9 cellular contexts compared by ENCODE assay signal in genomic region chr19:41940443-41941409, GRCh38. TPM values are rescaled to one million over a fixed set of nuclear protein-coding genes. Genes with fewer than 3 reads are reported as not detected.
DNase-seq lines count a peak whose midpoint lies in the region; ATAC-seq, FAIRE-seq and TF ChIP-seq lines count a peak whose summit lies in the region.
"Had no signal": no experiment of that assay in that cellular context is flagged by ENCODE, and none has a peak within 500 bp of the region (broad histone marks: within the 10 kb centered on the region; RNA-seq: fewer than 3 reads in every experiment).

No MANE protein-coding gene starts in this region.

- BruUV-seq in K562 (replicated peaks; lab: Mats Ljungman, UMichigan): no TSS peak

- peak overlapping the region; percentile 61 for H3K4me3 ChIP-seq in AG09309 (ENCODE audit: control insufficient read depth, low read depth, low read length)
- H3K4me3 ChIP-seq in HFF-Myc (replicated peaks; ENCODE audit: low read depth, low read length): peak overlapping the region; percentile 41
- H3K4me3 ChIP-seq in K562: peak overlapping the region; percentile 58
- H3K4me3 ChIP-seq in mucosa of stomach (ENCODE audit: low read length): no peak overlapping the region

- WGBS in K562 (ENCODE audit: insufficient coverage, low coverage, missing lambda C conversion rate): 46% methylated on average over 26 of the region's 72 CpGs

- no peaks in the 10 kb centered on the region for H3K9me1 ChIP-seq in K562 (ENCODE audit: control insufficient read depth, insufficient read depth, low read length)

- no peak for TF ChIP-seq CTCF in AG09309 (IDR thresholded peaks at IDR 0.05; ENCODE audit: control insufficient read depth, insufficient read depth, low read depth, low read length, missing control alignments)
- TF ChIP-seq CTCF in HFF-Myc (IDR thresholded peaks at IDR 0.05; ENCODE audit: low read depth, low read length, missing control alignments): no peak
- no peak for TF ChIP-seq CTCF in K562 (IDR thresholded peaks at IDR 0.05 in 2 of 3, conservative IDR thresholded peaks at IDR 0.05 in 1 of 3; ENCODE audit: insufficient read depth in 2 of 3, low read depth in 1 of 3, low read length in 3 of 3)

- H4K20me1 ChIP-seq in K562 (replicated peaks; ENCODE audit: control insufficient read depth, insufficient read depth, low read length): 0 out of 2 replicates have a peak, but pooled peaks cover 3% of the 10 kb centered on the region

- POLR2A ChIA-PET in K562 (lab: Yijun Ruan, JAX): interaction anchor here (0.6 kb wide), 3 partner anchors 23 to 91 kb away, joined by 3 to 4 read pairs (median 3); partner anchors contain the start of gene RPS19

- TF ChIP-seq EP300 in K562 (IDR thresholded peaks at IDR 0.05; ENCODE audit: low read length): no peak

- intact Hi-C loops in K562 (cut with micrococcal nuclease): no loop called here

- CTCF ChIA-PET in K562 (lab: Yijun Ruan, JAX; ENCODE audit: low intra/inter-chr PET ratio): interaction anchor here (0.6 kb wide), 1 partner anchor 13 kb away, joined by 4 read pairs; no protein-coding TSS in a partner anchor

- DNase-seq in AG09309 (ENCODE audit: low read depth): no peak
- DNase-seq in HFF-Myc (ENCODE audit: extremely low read depth, low read depth): no peak
- peak in 3 of 4 experiments; percentile 35 to 49 (median 36) for DNase-seq in K562 (ENCODE audit: extremely low read depth in 1 of 4, low spot score in 3 of 4)
- DNase-seq in HuH-7.5 (ENCODE audit: low spot score): no peak
- no peak for DNase-seq in midbrain (lab: John Stamatoyannopoulos, UW)
- no peak for DNase-seq in NCI-H446 (lab: John Stamatoyannopoulos, UW)

- H3K4me2 ChIP-seq in K562 (ENCODE audit: insufficient read depth, low read length): peak overlapping the region; percentile 72

- no peaks in the 10 kb centered on the region for H3K9me3 ChIP-seq in K562 (replicated peaks; ENCODE audit: control insufficient read depth, insufficient read depth, low read depth, low read length)
- H3K9me3 ChIP-seq in mucosa of stomach (ENCODE audit: control insufficient read depth, low read length): no peaks in the 10 kb centered on the region

- no peaks in the 10 kb centered on the region for H3K79me2 ChIP-seq in K562 (ENCODE audit: control insufficient read depth, insufficient read depth, low read length)

- H3K9ac ChIP-seq in K562 (ENCODE audit: insufficient read depth in 1 of 2, low read depth in 2 of 2, low read length in 2 of 2) (peak overlapping the region; percentile 54 to 87; a peak in 2 of 4 replicates), mucosa of stomach (ENCODE audit: low read length) (peak overlapping the region; percentile 70)

- no peak for TF ChIP-seq RAD21 in K562 (CRISPR knock-in tag; conservative IDR thresholded peaks at IDR 0.05 in 1 of 2, IDR thresholded peaks at IDR 0.05 in 1 of 2)

- H3K36me3 ChIP-seq in K562 (ENCODE audit: control insufficient read depth, insufficient read depth, low read length): no peaks in the 10 kb centered on the region
- H3K36me3 ChIP-seq in mucosa of stomach (ENCODE audit: control insufficient read depth, insufficient read depth, low read length): no peaks in the 10 kb centered on the region

- FAIRE-seq in K562 (lab: Jason Lieb, UNC): no peak

- ATAC-seq in K562 (peak; percentile 10), HG03439 (IDR thresholded peaks at IDR 0.05; ENCODE audit: unreplicated experiment) (no peak)

- in situ Hi-C loops in K562 (cut with MboI): no loop called here

- H3K27me3 ChIP-seq in K562 (ENCODE audit: control insufficient read depth in 2 of 2, insufficient read depth in 2 of 2, low read length in 2 of 2): no peaks in the 10 kb centered on the region
- peaks cover 38% of the 10 kb centered on the region for H3K27me3 ChIP-seq in mucosa of stomach (ENCODE audit: control insufficient read depth, insufficient read depth, low read length)

- H2AFZ ChIP-seq in K562 (ENCODE audit: low read depth, low read length): peak overlapping the region; percentile 89

- H3K27ac ChIP-seq in K562 (ENCODE audit: extremely low read depth, low read depth, low read length): peak overlapping the region; percentile 70; the same call in 2 of the 3 replicates
- H3K27ac ChIP-seq: epithelial cell of prostate had no signal

- H3K4me1 ChIP-seq in K562 (replicated peaks in 1 of 2; ENCODE audit: control insufficient read depth in 2 of 2, insufficient read depth in 2 of 2, low read length in 2 of 2) (peaks cover 7 to 42% of the 10 kb centered on the region in 2 experiments; a peak in 3 of 5 replicates), mucosa of stomach (ENCODE audit: control insufficient read depth, insufficient read depth, low read length) (peaks cover 7% of the 10 kb centered on the region)

- no peak for TF ChIP-seq POLR2A in K562 (conservative IDR thresholded peaks at IDR 0.05)

RNA-seq across cellular contexts. Expression of gene ERFL, which starts 12.5 kb away (rescaled TPM):
- 0.63 and 1.7 TPM in 2 replicates for total RNA-seq in K562 (2011; cell fraction: chromatin; rRNA removed; ENCODE audit: low replicate concordance)
- 0.79 and 1.3 TPM in 2 replicates for total RNA-seq in K562 (2011; cell fraction: nucleolus; rRNA removed)
- 0.73 and 1.1 TPM in 2 replicates for total RNA-seq in K562 (2011; cell fraction: nucleoplasm; rRNA removed)
- total RNA-seq in K562 (2014; rRNA removed) (0.16 and 0.32 TPM in 2 replicates), K562 (2014; rRNA removed; fragmentation: Illumina TruSeq; extraction: Trizol) (0.10 TPM in 1 of 2 replicates, not detected in the other), K562 (2015; rRNA removed; fragmentation: Illumina TruSeq; extraction: Trizol) (0.11 TPM in 1 of 2 replicates, not detected in the other), K562 (2021) (0.67 and 0.75 TPM in 2 replicates)
- polyA plus RNA-seq in K562 (2011; rRNA removed) (0.07 and 0.32 TPM in 2 replicates), K562 (2014; fragmentation: Illumina TruSeq; extraction: Trizol) (0.31 and 0.50 TPM in 2 replicates), K562 (2014; fragmentation: Nextera tagmentation; extraction: Ambion mirVana) (not detected), K562 (2014; rRNA removed) (0.31 and 0.33 TPM in 2 replicates)
- polyA plus RNA-seq in K562 (2011; cell fraction: cytosol; rRNA removed): 0.22 and 0.25 TPM in 2 replicates
- polyA plus RNA-seq in K562 (2011; cell fraction: nucleus; rRNA removed): 2.9 and 3.3 TPM in 2 replicates
- polyA plus RNA-seq in K562 (2012): 0.76 and 0.94 TPM in 2 replicates
- polyA minus RNA-seq in K562 (2011; rRNA and poly(A)+ RNA removed): not detected in 2 replicates
- polyA minus RNA-seq in K562 (2011; cell fraction: cytosol; rRNA and poly(A)+ RNA removed): not detected in 2 replicates
- polyA minus RNA-seq in K562 (2011; cell fraction: nucleus; rRNA and poly(A)+ RNA removed): 0.40 and 0.67 TPM in 2 replicates

RNA-seq across cellular contexts. Expression of gene RABAC1, which starts 18.4 kb away (rescaled TPM):
- 19.9 and 51.2 TPM in 2 replicates for total RNA-seq in K562 (2011; cell fraction: chromatin; rRNA removed; ENCODE audit: low replicate concordance)
- 69.7 and 71.9 TPM in 2 replicates for total RNA-seq in K562 (2011; cell fraction: nucleolus; rRNA removed)
- 51.7 and 54.7 TPM in 2 replicates for total RNA-seq in K562 (2011; cell fraction: nucleoplasm; rRNA removed)
- total RNA-seq in K562 (2014; rRNA removed): 24.5 and 32.7 TPM in 2 replicates
- total RNA-seq in K562 (2014; rRNA removed; fragmentation: Illumina TruSeq; extraction: Trizol): 2.5 and 4.6 TPM in 2 replicates
- total RNA-seq in K562 (2015; rRNA removed; fragmentation: Illumina TruSeq; extraction: Trizol): 7.1 and 7.2 TPM in 2 replicates
- 23.2 and 24.0 TPM in 2 replicates for total RNA-seq in K562 (2021)
- polyA plus RNA-seq in K562 (2011; rRNA removed): 17.7 and 36.3 TPM in 2 replicates
- polyA plus RNA-seq in K562 (2011; cell fraction: cytosol; rRNA removed): 84.6 and 116 TPM in 2 replicates
- 38.9 and 57.8 TPM in 2 replicates for polyA plus RNA-seq in K562 (2011; cell fraction: nucleus; rRNA removed)
- polyA plus RNA-seq in K562 (2012): 22.9 and 60.5 TPM in 2 replicates
- 2.4 and 7.8 TPM in 2 replicates for polyA plus RNA-seq in K562 (2014; fragmentation: Illumina TruSeq; extraction: Trizol)
- 1 to 10 TPM; 5.2 to 9.3 TPM for polyA plus RNA-seq in K562 (2014; fragmentation: Nextera tagmentation; extraction: Ambion mirVana)
- polyA plus RNA-seq in K562 (2014; rRNA removed): 28.1 and 44.0 TPM in 2 replicates
- 8.2 and 10.6 TPM in 2 replicates for polyA minus RNA-seq in K562 (2011; rRNA and poly(A)+ RNA removed)
- 7.3 and 10.4 TPM in 2 replicates for polyA minus RNA-seq in K562 (2011; cell fraction: cytosol; rRNA and poly(A)+ RNA removed)
- polyA minus RNA-seq in K562 (2011; cell fraction: nucleus; rRNA and poly(A)+ RNA removed): 12.3 and 23.0 TPM in 2 replicates

RNA-seq across cellular contexts. Expression of gene ATP1A3, which starts 53.3 kb away (rescaled TPM):
- total RNA-seq in K562 (2011; cell fraction: chromatin; rRNA removed; ENCODE audit: low replicate concordance): 0.35 and 2.3 TPM in 2 replicates
- total RNA-seq in K562 (2011; cell fraction: nucleolus; rRNA removed): 0.50 and 0.53 TPM in 2 replicates
- 0.37 TPM in 1 of 2 replicates, not detected in the other for total RNA-seq in K562 (2011; cell fraction: nucleoplasm; rRNA removed)
- total RNA-seq in K562 (2014; rRNA removed) (0.27 TPM in 1 of 2 replicates, not detected in the other), K562 (2014; rRNA removed; fragmentation: Illumina TruSeq; extraction: Trizol) (0.03 and 0.04 TPM in 2 replicates), K562 (2015; rRNA removed; fragmentation: Illumina TruSeq; extraction: Trizol) (0.15 TPM in 1 of 2 replicates, not detected in the other), K562 (2021) (0.56 and 1.0 TPM in 2 replicates)
- polyA plus RNA-seq in K562 (2011; rRNA removed) (0.01 and 0.03 TPM in 2 replicates), K562 (2014; fragmentation: Illumina TruSeq; extraction: Trizol) (0.30 and 0.60 TPM in 2 replicates), K562 (2014; fragmentation: Nextera tagmentation; extraction: Ambion mirVana) (not detected), K562 (2014; rRNA removed) (0.07 and 0.11 TPM in 2 replicates)
- polyA plus RNA-seq in K562 (2011; cell fraction: cytosol; rRNA removed): 0.03 TPM in 1 of 2 replicates, not detected in the other
- 0.13 TPM in 1 of 2 replicates, not detected in the other for polyA plus RNA-seq in K562 (2011; cell fraction: nucleus; rRNA removed)
- polyA plus RNA-seq in K562 (2012): 0.62 and 1.7 TPM in 2 replicates
- polyA minus RNA-seq in K562 (2011; rRNA and poly(A)+ RNA removed): 0.06 and 0.11 TPM in 2 replicates
- polyA minus RNA-seq in K562 (2011; cell fraction: cytosol; rRNA and poly(A)+ RNA removed): 0.19 TPM in 1 of 2 replicates, not detected in the other
- polyA minus RNA-seq in K562 (2011; cell fraction: nucleus; rRNA and poly(A)+ RNA removed): 0.40 TPM in 1 of 2 replicates, not detected in the other

RNA-seq across cellular contexts. Expression of gene ARHGEF1, which starts 57.7 kb away (rescaled TPM):
- 190 and 355 TPM in 2 replicates for total RNA-seq in K562 (2011; cell fraction: chromatin; rRNA removed; ENCODE audit: low replicate concordance)
- 134 and 150 TPM in 2 replicates for total RNA-seq in K562 (2011; cell fraction: nucleolus; rRNA removed)
- total RNA-seq in K562 (2011; cell fraction: nucleoplasm; rRNA removed): 174 and 273 TPM in 2 replicates
- total RNA-seq in K562 (2014; rRNA removed): 56.7 and 79.1 TPM in 2 replicates
- total RNA-seq in K562 (2014; rRNA removed; fragmentation: Illumina TruSeq; extraction: Trizol): 8.3 and 11.2 TPM in 2 replicates
- total RNA-seq in K562 (2015; rRNA removed; fragmentation: Illumina TruSeq; extraction: Trizol): 27.1 and 27.5 TPM in 2 replicates
- total RNA-seq in K562 (2021): 126 and 149 TPM in 2 replicates
- polyA plus RNA-seq in K562 (2011; rRNA removed): 29.8 and 50.5 TPM in 2 replicates
- polyA plus RNA-seq in K562 (2011; cell fraction: cytosol; rRNA removed): 56.0 and 95.1 TPM in 2 replicates
- 165 and 197 TPM in 2 replicates for polyA plus RNA-seq in K562 (2011; cell fraction: nucleus; rRNA removed)
- 74.3 and 126 TPM in 2 replicates for polyA plus RNA-seq in K562 (2012)
- 39.8 and 71.1 TPM in 2 replicates for polyA plus RNA-seq in K562 (2014; fragmentation: Illumina TruSeq; extraction: Trizol)
- 1 to 10 TPM; 1.9 to 4.4 TPM for polyA plus RNA-seq in K562 (2014; fragmentation: Nextera tagmentation; extraction: Ambion mirVana)
- polyA plus RNA-seq in K562 (2014; rRNA removed): 86.0 and 112 TPM in 2 replicates
- polyA minus RNA-seq in K562 (2011; rRNA and poly(A)+ RNA removed): 15.0 and 21.2 TPM in 2 replicates
- 48.5 and 52.9 TPM in 2 replicates for polyA minus RNA-seq in K562 (2011; cell fraction: cytosol; rRNA and poly(A)+ RNA removed)
- 38.0 and 42.7 TPM in 2 replicates for polyA minus RNA-seq in K562 (2011; cell fraction: nucleus; rRNA and poly(A)+ RNA removed)

Comparison
In these comparisons a context has a peak if more than half of its experiments do, and no peak if none do; other contexts are left out.
1. DNase-seq: peak in K562 (3 of 4); none in AG09309 (single experiment), HFF-Myc (single experiment), HuH-7.5 (single experiment), midbrain (single experiment) and NCI-H446 (0 of 2).